1 cellular context compared by ENCODE assay signal in the genomic region with DNA sequence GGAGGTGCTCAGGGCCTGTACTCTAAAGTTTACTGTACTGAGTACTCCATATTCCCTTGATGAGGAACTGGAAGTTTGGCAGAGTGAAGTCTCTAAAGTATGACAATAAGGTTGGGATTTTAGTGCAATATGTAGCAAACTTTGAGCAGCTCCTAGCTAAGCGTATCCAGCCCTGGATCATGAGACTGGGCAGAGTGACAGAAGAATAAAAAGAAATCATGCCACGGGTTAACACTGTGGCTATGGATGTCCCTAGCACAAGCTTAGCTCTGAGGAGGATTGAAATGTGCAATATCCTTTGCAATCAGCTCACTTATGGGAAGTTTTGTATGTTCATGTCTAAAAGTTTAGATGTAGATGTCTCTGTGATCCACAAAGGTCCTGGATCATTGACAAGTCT.
TF ChIP-seq lines count a peak whose summit lies in the region.

No MANE protein-coding gene starts in this region.

TF ChIP-seq in A549, 52 proteins besides CTCF, POLR2A, EP300 and RAD21 (continued from another document):
- TF ChIP-seq, protein P1, sequence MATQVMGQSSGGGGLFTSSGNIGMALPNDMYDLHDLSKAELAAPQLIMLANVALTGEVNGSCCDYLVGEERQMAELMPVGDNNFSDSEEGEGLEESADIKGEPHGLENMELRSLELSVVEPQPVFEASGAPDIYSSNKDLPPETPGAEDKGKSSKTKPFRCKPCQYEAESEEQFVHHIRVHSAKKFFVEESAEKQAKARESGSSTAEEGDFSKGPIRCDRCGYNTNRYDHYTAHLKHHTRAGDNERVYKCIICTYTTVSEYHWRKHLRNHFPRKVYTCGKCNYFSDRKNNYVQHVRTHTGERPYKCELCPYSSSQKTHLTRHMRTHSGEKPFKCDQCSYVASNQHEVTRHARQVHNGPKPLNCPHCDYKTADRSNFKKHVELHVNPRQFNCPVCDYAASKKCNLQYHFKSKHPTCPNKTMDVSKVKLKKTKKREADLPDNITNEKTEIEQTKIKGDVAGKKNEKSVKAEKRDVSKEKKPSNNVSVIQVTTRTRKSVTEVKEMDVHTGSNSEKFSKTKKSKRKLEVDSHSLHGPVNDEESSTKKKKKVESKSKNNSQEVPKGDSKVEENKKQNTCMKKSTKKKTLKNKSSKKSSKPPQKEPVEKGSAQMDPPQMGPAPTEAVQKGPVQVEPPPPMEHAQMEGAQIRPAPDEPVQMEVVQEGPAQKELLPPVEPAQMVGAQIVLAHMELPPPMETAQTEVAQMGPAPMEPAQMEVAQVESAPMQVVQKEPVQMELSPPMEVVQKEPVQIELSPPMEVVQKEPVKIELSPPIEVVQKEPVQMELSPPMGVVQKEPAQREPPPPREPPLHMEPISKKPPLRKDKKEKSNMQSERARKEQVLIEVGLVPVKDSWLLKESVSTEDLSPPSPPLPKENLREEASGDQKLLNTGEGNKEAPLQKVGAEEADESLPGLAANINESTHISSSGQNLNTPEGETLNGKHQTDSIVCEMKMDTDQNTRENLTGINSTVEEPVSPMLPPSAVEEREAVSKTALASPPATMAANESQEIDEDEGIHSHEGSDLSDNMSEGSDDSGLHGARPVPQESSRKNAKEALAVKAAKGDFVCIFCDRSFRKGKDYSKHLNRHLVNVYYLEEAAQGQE (IDR thresholded peaks at IDR 0.05): no peak
- no peak for TF ChIP-seq ZSCAN20 (CRISPR knock-in tag; IDR thresholded peaks at IDR 0.05)
- TF ChIP-seq, protein P2, sequence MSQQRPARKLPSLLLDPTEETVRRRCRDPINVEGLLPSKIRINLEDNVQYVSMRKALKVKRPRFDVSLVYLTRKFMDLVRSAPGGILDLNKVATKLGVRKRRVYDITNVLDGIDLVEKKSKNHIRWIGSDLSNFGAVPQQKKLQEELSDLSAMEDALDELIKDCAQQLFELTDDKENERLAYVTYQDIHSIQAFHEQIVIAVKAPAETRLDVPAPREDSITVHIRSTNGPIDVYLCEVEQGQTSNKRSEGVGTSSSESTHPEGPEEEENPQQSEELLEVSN (IDR thresholded peaks at IDR 0.05; ENCODE audit: borderline replicate concordance, low read depth): no peak
- TF ChIP-seq ZC3H11A (IDR thresholded peaks at IDR 0.05): no peak
- TF ChIP-seq MAFK (IDR thresholded peaks at IDR 0.05; ENCODE audit: partially characterized antibody): no peak
- TF ChIP-seq, protein P3, sequence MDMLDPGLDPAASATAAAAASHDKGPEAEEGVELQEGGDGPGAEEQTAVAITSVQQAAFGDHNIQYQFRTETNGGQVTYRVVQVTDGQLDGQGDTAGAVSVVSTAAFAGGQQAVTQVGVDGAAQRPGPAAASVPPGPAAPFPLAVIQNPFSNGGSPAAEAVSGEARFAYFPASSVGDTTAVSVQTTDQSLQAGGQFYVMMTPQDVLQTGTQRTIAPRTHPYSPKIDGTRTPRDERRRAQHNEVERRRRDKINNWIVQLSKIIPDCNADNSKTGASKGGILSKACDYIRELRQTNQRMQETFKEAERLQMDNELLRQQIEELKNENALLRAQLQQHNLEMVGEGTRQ (IDR thresholded peaks at IDR 0.05): no peak
- TF ChIP-seq HEYL (CRISPR knock-in tag; IDR thresholded peaks at IDR 0.05): no peak
- no peak for TF ChIP-seq MAZ (IDR thresholded peaks at IDR 0.05; ENCODE audit: borderline replicate concordance, low read depth, low read length)
- TF ChIP-seq HOXB5 (CRISPR knock-in tag; IDR thresholded peaks at IDR 0.05): no peak
